Comparison of ENCODE assay signal across 8 cellular contexts in genomic region chr1:154937051-154937987, GRCh38. TPM values are rescaled to one million over a fixed set of nuclear protein-coding genes. Genes with fewer than 3 reads are reported as not detected.
A peak's percentile ranks its signal among the peaks of the same experiment; 100 is the strongest.
DNase-seq lines count a peak whose midpoint lies in the region; ATAC-seq and TF ChIP-seq lines count a peak whose summit lies in the region.

No MANE protein-coding gene starts in this region.

- peaks cover 55% of the 10 kb centered on the region for H3K4me1 Mint-ChIP-seq in CD8-positive, alpha-beta T cell (ENCODE audit: low read depth)
- peaks cover 41% of the 10 kb centered on the region for H3K4me1 Mint-ChIP-seq in memory B cell

- no peaks in the 10 kb centered on the region for H3K9me3 Mint-ChIP-seq in CD8-positive, alpha-beta T cell
- no peaks in the 10 kb centered on the region for H3K9me3 Mint-ChIP-seq in memory B cell

- peak overlapping the region; percentile 97 for H3K4me3 Mint-ChIP-seq in CD8-positive, alpha-beta T cell
- peak overlapping the region; percentile 99 for H3K4me3 Mint-ChIP-seq in memory B cell

- POLR2A ChIA-PET in CD8-positive, alpha-beta T cell (lab: Charles Lee) = interaction anchor here (0.6 to 3.5 kb wide), 16 partner anchors 8 to 379 kb away, joined by 3 to 52 read pairs (median 4); partner anchors contain the start of genes CKS1B, FLAD1, PBXIP1 and PYGO2

- DNase-seq in CD8-positive, alpha-beta T cell = peak in 6 of 7 experiments; percentile 80 to 96 (median 86)
- peak; percentile 88 for DNase-seq in NCI-H774 (lab: John Stamatoyannopoulos, UW)
- peak; percentile 89 to 92 for DNase-seq in activated CD4-positive, alpha-beta T cell treated with anti-CD3 and anti-CD28 coated beads, Interleukin-2, amount 50 U/mL, for 48 hours
- DNase-seq in effector CD8-positive, alpha-beta T cell (lab: John Stamatoyannopoulos, UW) = peak; percentile 91
- DNase-seq in memory B cell (ENCODE audit: low spot score in 2 of 2) = peak in 1 of 2 donors; percentile 88
- DNase-seq in stimulated activated CD8-positive, alpha-beta memory T cell treated with anti-CD3 and anti-CD28 coated beads, Interleukin-12 subunit alpha, Interleukin-12 subunit beta, amount 100 ng/mL, for 1 hour (ENCODE audit: low read depth) = peak; percentile 75

- peaks cover 39% of the 10 kb centered on the region for H3K4me1 ChIP-seq in CD8-positive, alpha-beta T cell (ENCODE audit: insufficient read depth, low read length)

- H3K27me3 ChIP-seq in CD8-positive, alpha-beta T cell (ENCODE audit: insufficient read depth, low read length) = no peaks in the 10 kb centered on the region

- H3K36me3 ChIP-seq in CD8-positive, alpha-beta T cell (ENCODE audit: insufficient read depth, low read length) = no peaks in the 10 kb centered on the region

- no peaks in the 10 kb centered on the region for H3K27me3 Mint-ChIP-seq in CD8-positive, alpha-beta T cell (ENCODE audit: low read depth)
- no peaks in the 10 kb centered on the region for H3K27me3 Mint-ChIP-seq in memory B cell

- intact Hi-C loops in CD8-positive, alpha-beta T cell (cut with DNase I, micrococcal nuclease) = loop anchor here (1.0 to 5.0 kb wide), 13 partner anchors 18 to 625 kb away; partner anchors contain the start of genes ADAR (in 2 of the 2), CKS1B (in 2 of the 2), PYGO2 (in 2 of the 2) and UBE2Q1 (in 2 of the 2)

- peak overlapping the region; percentile 99 for H3K27ac Mint-ChIP-seq in CD8-positive, alpha-beta T cell
- H3K27ac Mint-ChIP-seq in memory B cell = peak overlapping the region; percentile 99

- H3K36me3 Mint-ChIP-seq in CD8-positive, alpha-beta T cell = peaks cover 13% of the 10 kb centered on the region
- no peaks in the 10 kb centered on the region for H3K36me3 Mint-ChIP-seq in memory B cell

- H3K9me3 ChIP-seq in CD8-positive, alpha-beta T cell (ENCODE audit: low read length) = no peaks in the 10 kb centered on the region

- peak overlapping the region; percentile 90 for H3K4me3 ChIP-seq in CD8-positive, alpha-beta T cell (ENCODE audit: low read depth, low read length)

- H3K27ac ChIP-seq in CD8-positive, alpha-beta T cell (ENCODE audit: low read depth, low read length) = peak overlapping the region; percentile 94

- CTCF ChIA-PET in CD8-positive, alpha-beta T cell (lab: Charles Lee) = interaction anchor here (0.7 to 3.9 kb wide), 21 partner anchors 8 to 378 kb away, joined by 3 to 26 read pairs (median 5); partner anchors contain the start of genes FLAD1, PBXIP1 and PYGO2

- peak; percentile 79 for ATAC-seq in CD8-positive, alpha-beta T cell
- peak; percentile 54 for ATAC-seq in GM19438 (IDR thresholded peaks at IDR 0.05; ENCODE audit: low read depth, unreplicated experiment)
- peak; percentile 53 for ATAC-seq in HG03571 (IDR thresholded peaks at IDR 0.05; ENCODE audit: unreplicated experiment)
- ATAC-seq in memory B cell (ENCODE audit: low read depth) = peak; percentile 79

- TF ChIP-seq CTCF in CD8-positive, alpha-beta T cell (IDR thresholded peaks at IDR 0.05) = peak; percentile 48

RNA-seq across cellular contexts. Expression of gene PMVK, which starts 0.8 kb away (rescaled TPM):
- total RNA-seq in CD8-positive, alpha-beta T cell = 1 to 10 TPM; 6.7 to 7.3 TPM

RNA-seq across cellular contexts. Expression of gene PBXIP1, which starts 18.6 kb away (rescaled TPM):
- total RNA-seq in CD8-positive, alpha-beta T cell = 100 to 1,000 TPM; 315 to 319 TPM

RNA-seq across cellular contexts. Expression of gene PYGO2, which starts 24.3 kb away (rescaled TPM):
- 10 to 100 TPM; 25.1 to 26.7 TPM for total RNA-seq in CD8-positive, alpha-beta T cell

RNA-seq across cellular contexts. Expression of gene SHC1, which starts 33.2 kb away (rescaled TPM):
- total RNA-seq in CD8-positive, alpha-beta T cell = 10 to 100 TPM; 54.5 to 58.3 TPM

RNA-seq across cellular contexts. Expression of gene CKS1B, which starts 37.2 kb away (rescaled TPM):
- 1 to 10 TPM; 2.3 to 2.9 TPM for total RNA-seq in CD8-positive, alpha-beta T cell
